Comparison of ENCODE assay signal across 9 cellular contexts in genomic region chr1:41806472-41807155, GRCh38.
DNase-seq lines count a peak whose midpoint lies in the region; ATAC-seq and TF ChIP-seq lines count a peak whose summit lies in the region.
"Had no signal": no experiment of that assay in that cellular context is flagged by ENCODE, and none has a peak within 500 bp of the region (broad histone marks: within the 10 kb centered on the region; RNA-seq: fewer than 3 reads in every experiment).

No MANE protein-coding gene starts in this region.

- H3K4me3 Mint-ChIP-seq in natural killer cell treated with Interleukin-12 subunit alpha and Interleukin-12 subunit beta and Interleukin-15 and Interleukin-18, amount 100 ng/mL, for 72 hours, result peak overlapping the region; percentile 66
- H3K4me3 Mint-ChIP-seq in HFFc6, result no peak overlapping the region

- ATAC-seq in HCT116 (no peak), HG03159 (IDR thresholded peaks at IDR 0.05; ENCODE audit: unreplicated experiment) (no peak)
- peak; percentile 72 to 78 for ATAC-seq in natural killer cell treated with Interleukin-12 subunit alpha and Interleukin-12 subunit beta and Interleukin-15 and Interleukin-18, amount 100 ng/mL, for 72 hours

- peaks cover 56% of the 10 kb centered on the region for H3K4me1 ChIP-seq in BLaER1
- peaks cover 7 to 27% of the 10 kb centered on the region in 2 experiments; a peak in 3 of 4 replicates for H3K4me1 ChIP-seq in HCT116 (ENCODE audit: control insufficient read depth in 1 of 2, insufficient read depth in 2 of 2, low read length in 2 of 2)

- no peak overlapping the region for H2AFZ ChIP-seq in HCT116 (ENCODE audit: low read depth, low read length, poor library complexity, severe bottlenecking)

- H3K27me3 ChIP-seq in BLaER1, result no peaks in the 10 kb centered on the region
- H3K27me3 ChIP-seq in HCT116 (ENCODE audit: insufficient read depth, low read length), result no peaks in the 10 kb centered on the region

- TF ChIP-seq POLR2A in HCT116 (IDR thresholded peaks at IDR 0.05; ENCODE audit: borderline replicate concordance, extremely low read depth, insufficient read depth, insufficient read length), result no peak

- no peaks in the 10 kb centered on the region for H3K79me2 ChIP-seq in HCT116 (ENCODE audit: insufficient read depth, low read length)

- H3K4me2 ChIP-seq in BLaER1, result peak overlapping the region; percentile 57
- H3K4me2 ChIP-seq in HCT116 (ENCODE audit: low read length), result peak overlapping the region; percentile 13

- TF ChIP-seq RAD21 in HCT116 (IDR thresholded peaks at IDR 0.05; ENCODE audit: low read depth), result no peak

- H3K9ac ChIP-seq in BLaER1, result no peak overlapping the region
- H3K9ac ChIP-seq in HCT116 (ENCODE audit: low read length), result no peak overlapping the region

- H4K20me1 ChIP-seq in BLaER1, result no peaks in the 10 kb centered on the region; the same call in 1 of the 2 replicates
- H4K20me1 ChIP-seq in HCT116 (ENCODE audit: insufficient read depth), result no peaks in the 10 kb centered on the region

- CTCF ChIA-PET in HCT116 (lab: Charles Lee), result no interaction called here

- intact Hi-C loops in HCT116 (cut with micrococcal nuclease), result no loop called here

- POLR2A ChIA-PET in HCT116 (lab: Charles Lee), result no interaction called here

- no peak overlapping the region for H3K4me3 ChIP-seq in BLaER1
- no peak overlapping the region for H3K4me3 ChIP-seq in HCT116 (replicated peaks in 1 of 2; ENCODE audit: low read depth in 1 of 2, low read length in 2 of 2)

- H3K27ac ChIP-seq in BLaER1 (no peak overlapping the region), HCT116 (ENCODE audit: low read depth, low read length) (no peak overlapping the region), substantia nigra (ENCODE audit: low read depth, low read length, poor library complexity, severe bottlenecking) (no peak overlapping the region)

- H3K9me2 ChIP-seq in HCT116 (ENCODE audit: insufficient read depth), result no peaks in the 10 kb centered on the region

- H3K36me3 ChIP-seq in BLaER1 (no peaks in the 10 kb centered on the region), HCT116 (ENCODE audit: control insufficient read depth in 1 of 2, insufficient read depth in 2 of 2, low read length in 2 of 2) (no peaks in the 10 kb centered on the region)

- RAD21 ChIA-PET in HCT116 (lab: Charles Lee; ENCODE audit: low non-redundant PET in 1 of 2, low total read pairs in 2 of 2, uncharacterized antibody in 2 of 2, unreplicated experiment in 2 of 2), result no interaction called here

- H3K27me3 Mint-ChIP-seq in natural killer cell treated with Interleukin-12 subunit alpha and Interleukin-12 subunit beta and Interleukin-15 and Interleukin-18, amount 100 ng/mL, for 72 hours, result no peaks in the 10 kb centered on the region
- H3K27me3 Mint-ChIP-seq in HFFc6 (ENCODE audit: insufficient read depth), result peaks cover 3% of the 10 kb centered on the region
- H3K27me3 Mint-ChIP-seq: progenitor cell of endocrine pancreas had no signal

- no peaks in the 10 kb centered on the region for H3K9me3 Mint-ChIP-seq in natural killer cell treated with Interleukin-12 subunit alpha and Interleukin-12 subunit beta and Interleukin-15 and Interleukin-18, amount 100 ng/mL, for 72 hours
- H3K9me3 Mint-ChIP-seq in HFFc6, result no peaks in the 10 kb centered on the region

- no peaks in the 10 kb centered on the region for H3K36me3 Mint-ChIP-seq in natural killer cell treated with Interleukin-12 subunit alpha and Interleukin-12 subunit beta and Interleukin-15 and Interleukin-18, amount 100 ng/mL, for 72 hours
- no peaks in the 10 kb centered on the region for H3K36me3 Mint-ChIP-seq in HFFc6 (ENCODE audit: low read depth)

- no peak for TF ChIP-seq CTCF in HCT116 (IDR thresholded peaks at IDR 0.05 in 2 of 3, conservative IDR thresholded peaks at IDR 0.05 in 1 of 3; ENCODE audit: borderline replicate concordance in 1 of 3, insufficient read depth in 1 of 3, low read depth in 2 of 3, low read length in 2 of 3)
- TF ChIP-seq CTCF in HFFc6 (IDR thresholded peaks at IDR 0.05), result no peak

- H3K4me1 Mint-ChIP-seq in natural killer cell treated with Interleukin-12 subunit alpha and Interleukin-12 subunit beta and Interleukin-15 and Interleukin-18, amount 100 ng/mL, for 72 hours (ENCODE audit: low read depth in 2 of 2), result peaks cover 67 to 79% of the 10 kb centered on the region in 2 donors
- H3K4me1 Mint-ChIP-seq in HFFc6 (ENCODE audit: low read depth), result peaks cover 21% of the 10 kb centered on the region

- H3K9me3 ChIP-seq in BLaER1 (no peaks in the 10 kb centered on the region), HCT116 (ENCODE audit: control insufficient read depth in 1 of 2, insufficient read depth in 1 of 2, low read depth in 1 of 2, low read length in 2 of 2) (no peaks in the 10 kb centered on the region)

- peak overlapping the region; percentile 75 to 89 for H3K27ac Mint-ChIP-seq in natural killer cell treated with Interleukin-12 subunit alpha and Interleukin-12 subunit beta and Interleukin-15 and Interleukin-18, amount 100 ng/mL, for 72 hours
- H3K27ac Mint-ChIP-seq in HFFc6, result no peak overlapping the region
- H3K27ac Mint-ChIP-seq: progenitor cell of endocrine pancreas had no signal

- BruUV-seq in HCT116 (replicated peaks; lab: Mats Ljungman, UMichigan), result no TSS peak

- DNase-seq in HCT116 (ENCODE audit: low read depth, low spot score) (no peak), NCI-H1694 treated with DMSO at 0.1 percent for 48 hours (lab: John Stamatoyannopoulos, UW) (no peak), substantia nigra (lab: John Stamatoyannopoulos, UW) (no peak), HFFc6 (no peak)
- peak; percentile 75 for DNase-seq in activated CD8-positive, alpha-beta memory T cell treated with anti-CD3 and anti-CD28 coated beads, Interleukin-2, amount 50 U/mL, for 4 hours
- peak; percentile 78 for DNase-seq in natural killer cell treated with Interleukin-12 subunit alpha and Interleukin-12 subunit beta and Interleukin-15 and Interleukin-18, amount 100 ng/mL, for 72 hours (ENCODE audit: low spot score)

TF ChIP-seq in HCT116, 20 proteins besides CTCF, POLR2A, EP300 and RAD21:
- TF ChIP-seq FOSL1 (IDR thresholded peaks at IDR 0.05; ENCODE audit: low read depth) (no peak), ATF3 (IDR thresholded peaks at IDR 0.05) (no peak), SIN3A (IDR thresholded peaks at IDR 0.05; ENCODE audit: low read depth) (no peak), CBX3 (IDR thresholded peaks at IDR 0.05; ENCODE audit: low read depth) (no peak), EZH2phosphoT487 (IDR thresholded peaks at IDR 0.05; ENCODE audit: borderline replicate concordance) (no peak), EZH2 (IDR thresholded peaks at IDR 0.05) (no peak), CEBPB (IDR thresholded peaks at IDR 0.05; ENCODE audit: low read depth) (no peak), ELF1 (IDR thresholded peaks at IDR 0.05; ENCODE audit: borderline replicate concordance, low read depth) (no peak), YY1 (IDR thresholded peaks at IDR 0.05; ENCODE audit: extremely low read depth, insufficient replicate concordance, low read depth, low read length) (no peak), TCF7L2 (IDR thresholded peaks at IDR 0.05; ENCODE audit: borderline replicate concordance, extremely low read depth, insufficient read depth, insufficient read length) (no peak), ZFX (IDR thresholded peaks at IDR 0.05) (no peak), ZNF274 (IDR thresholded peaks at IDR 0.05; ENCODE audit: low read depth, low read length) (no peak), EGR1 (IDR thresholded peaks at IDR 0.05; ENCODE audit: low read depth) (no peak), REST (IDR thresholded peaks at IDR 0.05; ENCODE audit: low read depth) (no peak), MAX (IDR thresholded peaks at IDR 0.05) (no peak)

Comparison
In these comparisons a context has a peak if more than half of its experiments do, and no peak if none do; other contexts are left out.
1. ATAC-seq: peak in natural killer cell treated with Interleukin-12 subunit alpha and Interleukin-12 subunit beta and Interleukin-15 and Interleukin-18, amount 100 ng/mL, for 72 hours (2 of 2); none in HCT116 (single experiment) and HG03159 (single experiment).
2. DNase-seq: peak in activated CD8-positive, alpha-beta memory T cell treated with anti-CD3 and anti-CD28 coated beads, Interleukin-2, amount 50 U/mL, for 4 hours (single experiment) and natural killer cell treated with Interleukin-12 subunit alpha and Interleukin-12 subunit beta and Interleukin-15 and Interleukin-18, amount 100 ng/mL, for 72 hours (single experiment); none in HCT116 (single experiment), NCI-H1694 treated with DMSO at 0.1 percent for 48 hours (single experiment), substantia nigra (0 of 49) and HFFc6 (single experiment).